Comparison of ENCODE assay signal across 14 cellular contexts in genomic region chr1:51850420-51851297, GRCh38. TPM values are rescaled to one million over a fixed set of nuclear protein-coding genes. Genes with fewer than 3 reads are reported as not detected.
DNase-seq lines count a peak whose midpoint lies in the region; ATAC-seq and TF ChIP-seq lines count a peak whose summit lies in the region.
"Had no signal": no experiment of that assay in that cellular context is flagged by ENCODE, and none has a peak within 500 bp of the region (broad histone marks: within the 10 kb centered on the region; RNA-seq: fewer than 3 reads in every experiment).

No MANE protein-coding gene starts in this region.

- no peak overlapping the region for H3K4me3 ChIP-seq in fibroblast of villous mesenchyme (ENCODE audit: low read depth, low read length)
- no peak overlapping the region for H3K4me3 ChIP-seq in skeletal muscle tissue (ENCODE audit: low read length in 3 of 3)
- H3K4me3 ChIP-seq: A549, GM23248, vagina had no signal

- peaks cover 8% of the 10 kb centered on the region for H3K4me1 Mint-ChIP-seq in activated CD4-positive, alpha-beta T cell treated with anti-CD3 and anti-CD28 coated beads, Interleukin-2, amount 10 ng/mL, durations not matched to agents 7 days and 5 days
- no peaks in the 10 kb centered on the region for H3K4me1 Mint-ChIP-seq in activated CD4-positive, alpha-beta T cell treated with anti-CD3 and anti-CD28 coated beads for 36 hours
- peaks cover 0 to 10% of the 10 kb centered on the region in 2 donors for H3K4me1 Mint-ChIP-seq in natural killer cell treated with Interleukin-12 subunit alpha and Interleukin-12 subunit beta and Interleukin-15 and Interleukin-18, amount 100 ng/mL, for 72 hours (ENCODE audit: low read depth in 2 of 2)

- peaks cover 5% of the 10 kb centered on the region for H3K9me3 Mint-ChIP-seq in activated CD4-positive, alpha-beta T cell treated with anti-CD3 and anti-CD28 coated beads, Interleukin-2, amount 10 ng/mL, durations not matched to agents 7 days and 5 days
- no peaks in the 10 kb centered on the region for H3K9me3 Mint-ChIP-seq in activated CD4-positive, alpha-beta T cell treated with anti-CD3 and anti-CD28 coated beads for 36 hours (ENCODE audit: low read depth)
- no peaks in the 10 kb centered on the region for H3K9me3 Mint-ChIP-seq in natural killer cell treated with Interleukin-12 subunit alpha and Interleukin-12 subunit beta and Interleukin-15 and Interleukin-18, amount 100 ng/mL, for 72 hours
- H3K9me3 Mint-ChIP-seq: activated naive CD4-positive, alpha-beta T cell treated with anti-CD3 and anti-CD28 coated beads, Interleukin-2, amount 50 U/mL, for 24 hours had no signal

- H3K4me3 Mint-ChIP-seq in activated CD4-positive, alpha-beta T cell treated with anti-CD3 and anti-CD28 coated beads, Interleukin-2, amount 10 ng/mL, durations not matched to agents 7 days and 5 days: no peak overlapping the region
- H3K4me3 Mint-ChIP-seq in activated CD4-positive, alpha-beta T cell treated with anti-CD3 and anti-CD28 coated beads for 36 hours: no peak overlapping the region
- no peak overlapping the region for H3K4me3 Mint-ChIP-seq in natural killer cell treated with Interleukin-12 subunit alpha and Interleukin-12 subunit beta and Interleukin-15 and Interleukin-18, amount 100 ng/mL, for 72 hours
- H3K4me3 Mint-ChIP-seq: activated naive CD4-positive, alpha-beta T cell treated with anti-CD3 and anti-CD28 coated beads, Interleukin-2, amount 50 U/mL, for 24 hours had no signal

- peak overlapping the region; percentile 22 for H3K27ac Mint-ChIP-seq in activated CD4-positive, alpha-beta T cell treated with anti-CD3 and anti-CD28 coated beads, Interleukin-2, amount 10 ng/mL, durations not matched to agents 7 days and 5 days
- H3K27ac Mint-ChIP-seq in activated CD4-positive, alpha-beta T cell treated with anti-CD3 and anti-CD28 coated beads for 36 hours: no peak overlapping the region
- H3K27ac Mint-ChIP-seq in natural killer cell treated with Interleukin-12 subunit alpha and Interleukin-12 subunit beta and Interleukin-15 and Interleukin-18, amount 100 ng/mL, for 72 hours: no peak overlapping the region
- H3K27ac Mint-ChIP-seq: activated naive CD4-positive, alpha-beta T cell treated with anti-CD3 and anti-CD28 coated beads, Interleukin-2, amount 50 U/mL, for 24 hours had no signal

- no peak for DNase-seq in activated CD4-positive, alpha-beta T cell treated with anti-CD3 and anti-CD28 coated beads, Interleukin-2, amount 10 ng/mL, durations not matched to agents 7 days and 5 days
- no peak for DNase-seq in activated CD4-positive, alpha-beta T cell treated with anti-CD3 and anti-CD28 coated beads for 36 hours
- peak; percentile 90 for DNase-seq in OCI-M1 (lab: John Stamatoyannopoulos, UW)
- DNase-seq in fibroblast of villous mesenchyme (ENCODE audit: low read depth): peak; percentile 25
- no peak for DNase-seq in natural killer cell treated with Interleukin-12 subunit alpha and Interleukin-12 subunit beta and Interleukin-15 and Interleukin-18, amount 100 ng/mL, for 72 hours (ENCODE audit: low spot score)
- DNase-seq: cortex of kidney, foreskin fibroblast, GM23248 had no signal

- H3K9ac ChIP-seq in skeletal muscle tissue (ENCODE audit: low read depth in 1 of 3, low read length in 3 of 3): peak overlapping the region in 1 of 3 donors; percentile 40
- H3K9ac ChIP-seq: GM23248 had no signal

- no peaks in the 10 kb centered on the region for H3K27me3 Mint-ChIP-seq in activated CD4-positive, alpha-beta T cell treated with anti-CD3 and anti-CD28 coated beads, Interleukin-2, amount 10 ng/mL, durations not matched to agents 7 days and 5 days
- no peaks in the 10 kb centered on the region for H3K27me3 Mint-ChIP-seq in activated CD4-positive, alpha-beta T cell treated with anti-CD3 and anti-CD28 coated beads for 36 hours
- H3K27me3 Mint-ChIP-seq in natural killer cell treated with Interleukin-12 subunit alpha and Interleukin-12 subunit beta and Interleukin-15 and Interleukin-18, amount 100 ng/mL, for 72 hours: no peaks in the 10 kb centered on the region
- H3K27me3 Mint-ChIP-seq: activated naive CD4-positive, alpha-beta T cell treated with anti-CD3 and anti-CD28 coated beads, Interleukin-2, amount 50 U/mL, for 24 hours had no signal

- intact Hi-C loops in activated CD4-positive, alpha-beta T cell treated with anti-CD3 and anti-CD28 coated beads for 36 hours (cut with DNase I, micrococcal nuclease): no loop called here

- CTCF ChIA-PET in activated CD4-positive, alpha-beta T cell treated with anti-CD3 and anti-CD28 coated beads, Interleukin-2, amount 10 ng/mL, durations not matched to agents 7 days and 5 days (lab: Charles Lee): no interaction called here
- CTCF ChIA-PET in activated CD4-positive, alpha-beta T cell treated with anti-CD3 and anti-CD28 coated beads for 36 hours (lab: Charles Lee): no interaction called here

- H3K27ac ChIP-seq in skeletal muscle tissue (ENCODE audit: low read depth, low read length): peak overlapping the region; percentile 6
- H3K27ac ChIP-seq: A549, GM23248, vagina had no signal

- no peak for TF ChIP-seq CTCF in fibroblast of villous mesenchyme (IDR thresholded peaks at IDR 0.05; ENCODE audit: insufficient read depth, low read depth, low read length)

- ATAC-seq in activated CD4-positive, alpha-beta T cell treated with anti-CD3 and anti-CD28 coated beads for 36 hours: no peak
- ATAC-seq in GM19452 (IDR thresholded peaks at IDR 0.05; ENCODE audit: unreplicated experiment): no peak
- no peak for ATAC-seq in natural killer cell treated with Interleukin-12 subunit alpha and Interleukin-12 subunit beta and Interleukin-15 and Interleukin-18, amount 100 ng/mL, for 72 hours
- ATAC-seq in HG02884 (IDR thresholded peaks at IDR 0.05; ENCODE audit: unreplicated experiment): no peak
- ATAC-seq: A549 had no signal

- peaks cover 26% of the 10 kb centered on the region for H3K36me3 Mint-ChIP-seq in activated CD4-positive, alpha-beta T cell treated with anti-CD3 and anti-CD28 coated beads, Interleukin-2, amount 10 ng/mL, durations not matched to agents 7 days and 5 days (ENCODE audit: low read depth)
- peaks cover 26% of the 10 kb centered on the region for H3K36me3 Mint-ChIP-seq in activated CD4-positive, alpha-beta T cell treated with anti-CD3 and anti-CD28 coated beads for 36 hours (ENCODE audit: low read depth)
- H3K36me3 Mint-ChIP-seq in natural killer cell treated with Interleukin-12 subunit alpha and Interleukin-12 subunit beta and Interleukin-15 and Interleukin-18, amount 100 ng/mL, for 72 hours: peaks cover 5% of the 10 kb centered on the region

- peaks cover 0 to 2% (median 0%) of the 10 kb centered on the region in 3 donors for H3K36me3 ChIP-seq in skeletal muscle tissue (ENCODE audit: control insufficient read depth in 3 of 3, insufficient read depth in 3 of 3, low read length in 3 of 3)
- H3K36me3 ChIP-seq: vagina had no signal

- no peaks in the 10 kb centered on the region for H3K9me3 ChIP-seq in skeletal muscle tissue (ENCODE audit: control insufficient read depth in 3 of 3, low read length in 3 of 3)
- H3K9me3 ChIP-seq: A549, vagina had no signal

- no peaks in the 10 kb centered on the region for H3K27me3 ChIP-seq in skeletal muscle tissue (ENCODE audit: control insufficient read depth in 3 of 3, insufficient read depth in 3 of 3, low read length in 3 of 3)
- H3K27me3 ChIP-seq: vagina had no signal

- POLR2A ChIA-PET in activated CD4-positive, alpha-beta T cell treated with anti-CD3 and anti-CD28 coated beads, Interleukin-2, amount 10 ng/mL, durations not matched to agents 7 days and 5 days (lab: Charles Lee): no interaction called here
- POLR2A ChIA-PET in activated CD4-positive, alpha-beta T cell treated with anti-CD3 and anti-CD28 coated beads for 36 hours (lab: Charles Lee): no interaction called here

- peaks cover 5 to 11% (median 10%) of the 10 kb centered on the region in 3 donors for H3K4me1 ChIP-seq in skeletal muscle tissue (ENCODE audit: control insufficient read depth in 3 of 3, insufficient read depth in 3 of 3, low read length in 3 of 3)
- H3K4me1 ChIP-seq: A549 had no signal

RNA-seq across cellular contexts. Expression of gene NRDC, which starts 27.9 kb away (rescaled TPM):
- total RNA-seq in activated CD4-positive, alpha-beta T cell treated with anti-CD3 and anti-CD28 coated beads, Interleukin-2, amount 10 ng/mL, durations not matched to agents 7 days and 5 days: 100 to 1,000 TPM; 168 to 188 TPM
- total RNA-seq in activated CD4-positive, alpha-beta T cell treated with anti-CD3 and anti-CD28 coated beads for 36 hours: 100 to 1,000 TPM; 149 to 186 TPM
- 90.5 and 112 TPM in 2 replicates for total RNA-seq in fibroblast of villous mesenchyme
- total RNA-seq in skeletal muscle tissue: 83.0 TPM
- total RNA-seq in natural killer cell treated with Interleukin-12 subunit alpha and Interleukin-12 subunit beta and Interleukin-15 and Interleukin-18, amount 100 ng/mL, for 72 hours: 100 to 1,000 TPM; 173 to 204 TPM

Comparison
In these comparisons a context has a peak if more than half of its experiments do, and no peak if none do; other contexts are left out.
1. DNase-seq: peak in OCI-M1 (single experiment) and fibroblast of villous mesenchyme (single experiment); none in activated CD4-positive, alpha-beta T cell treated with anti-CD3 and anti-CD28 coated beads, Interleukin-2, amount 10 ng/mL, durations not matched to agents 7 days and 5 days (single experiment), activated CD4-positive, alpha-beta T cell treated with anti-CD3 and anti-CD28 coated beads for 36 hours (single experiment) and natural killer cell treated with Interleukin-12 subunit alpha and Interleukin-12 subunit beta and Interleukin-15 and Interleukin-18, amount 100 ng/mL, for 72 hours (single experiment).